In the genomic region with DNA sequence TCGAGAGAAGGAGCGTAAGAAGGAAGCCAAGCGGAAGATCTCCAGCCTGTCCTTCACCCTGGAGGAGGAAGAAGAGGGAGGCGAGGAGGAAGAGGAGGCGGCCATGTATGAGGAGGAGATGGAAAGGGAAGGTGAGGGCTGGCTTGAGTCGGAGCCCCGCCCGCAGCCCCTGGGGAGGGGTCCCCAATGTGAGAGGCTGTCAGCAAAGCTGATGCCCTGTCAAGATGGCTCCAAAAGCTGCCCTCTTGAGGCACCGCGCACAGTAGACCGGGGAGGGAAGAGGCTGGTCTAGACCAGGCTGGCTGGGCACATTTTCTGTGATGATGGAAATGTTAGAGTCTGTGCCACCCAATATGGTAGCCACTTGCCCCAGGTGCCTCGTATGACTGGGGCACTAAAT, we compare ENCODE assay signal across 23 cellular contexts. TPM values are rescaled to one million over a fixed set of nuclear protein-coding genes. Genes with fewer than 3 reads are reported as not detected.
DNase-seq lines count a peak whose midpoint lies in the region; ATAC-seq, FAIRE-seq and TF ChIP-seq lines count a peak whose summit lies in the region.
"Had no signal": no experiment of that assay in that cellular context is flagged by ENCODE, and none has a peak within 500 bp of the region (broad histone marks: within the 10 kb centered on the region; RNA-seq: fewer than 3 reads in every experiment).

No MANE protein-coding gene starts in this region.

- BruUV-seq in Caco-2 (replicated peaks; lab: Mats Ljungman, UMichigan) = no TSS peak

- peak; percentile 8 for DNase-seq in 8988T
- DNase-seq in Caco-2 = no peak
- no peak for DNase-seq in astrocyte (ENCODE audit: low read depth)
- no peak for DNase-seq in dedifferentiated amniotic fluid mesenchymal stem cell (ENCODE audit: extremely low spot score)
- DNase-seq: CD4-positive, alpha-beta memory T cell; GOT3; HCEC 1CT; NCI-H1105 treated with DMSO at 0.1 percent for 48 hours; NCI-H1694 treated with DMSO at 0.1 percent for 48 hours; NCI-H2081 treated with DMSO at 0.1 percent for 48 hours; NCI-H446; NCI-H526; OCI-M1 had no signal

- intact Hi-C loops in Caco-2 (cut with micrococcal nuclease; ENCODE audit: unreplicated experiment) = no loop called here

- H2AFZ ChIP-seq in astrocyte (ENCODE audit: low read depth, low read length) = no peak overlapping the region

- H3K27me3 Mint-ChIP-seq in Caco-2 (ENCODE audit: insufficient read depth, unreplicated experiment) (no peaks in the 10 kb centered on the region), astrocyte (ENCODE audit: low read depth, unreplicated experiment) (no peaks in the 10 kb centered on the region), nephron (ENCODE audit: low read depth) (no peaks in the 10 kb centered on the region)
- H3K27me3 Mint-ChIP-seq: CD4-positive, alpha-beta memory T cell had no signal

- FAIRE-seq in astrocyte (lab: Jason Lieb, UNC) = no peak
- FAIRE-seq: G401.6, GM12892, RCC 7860 had no signal

- H3K4me1 Mint-ChIP-seq in Caco-2 (ENCODE audit: low read depth, unreplicated experiment) (no peaks in the 10 kb centered on the region), astrocyte (ENCODE audit: low read depth, unreplicated experiment) (no peaks in the 10 kb centered on the region), nephron (no peaks in the 10 kb centered on the region)

- H3K36me3 ChIP-seq in Caco-2 (ENCODE audit: control insufficient read depth, insufficient read depth, low read length) (no peaks in the 10 kb centered on the region), astrocyte (ENCODE audit: insufficient read depth, low read length) (no peaks in the 10 kb centered on the region)

- ATAC-seq in GM21515 (IDR thresholded peaks at IDR 0.05; ENCODE audit: unreplicated experiment) (no peak), HG02571 (IDR thresholded peaks at IDR 0.05; ENCODE audit: unreplicated experiment) (no peak)
- ATAC-seq: Right ventricle myocardium inferior had no signal

- CTCF ChIA-PET in Caco-2 (lab: Charles Lee) = no interaction called here

- no peak for TF ChIP-seq CTCF in Caco-2 (IDR thresholded peaks at IDR 0.05; ENCODE audit: insufficient read depth in 1 of 2, low read depth in 1 of 2, low read length in 1 of 2, severe bottlenecking in 1 of 2, unreplicated experiment in 1 of 2)
- TF ChIP-seq CTCF in astrocyte (IDR thresholded peaks at IDR 0.05; ENCODE audit: insufficient read depth, low read depth, low read length) = no peak
- TF ChIP-seq CTCF in nephron (IDR thresholded peaks at IDR 0.05; ENCODE audit: unreplicated experiment in 3 of 3) = no peak

- H3K4me1 ChIP-seq in Caco-2 = no peaks in the 10 kb centered on the region
- peaks cover 17% of the 10 kb centered on the region for H3K4me1 ChIP-seq in astrocyte (ENCODE audit: insufficient read depth, low read length)

- H3K79me2 ChIP-seq in astrocyte (ENCODE audit: insufficient read depth, low read length) = peaks cover 34% of the 10 kb centered on the region

- no peak overlapping the region for H3K4me2 ChIP-seq in astrocyte (ENCODE audit: low read length)
- H3K4me2 ChIP-seq: BLaER1, KMS-11 had no signal

- H3K4me3 ChIP-seq in Caco-2 (ENCODE audit: low read depth, low read length) = no peak overlapping the region
- no peak overlapping the region for H3K4me3 ChIP-seq in astrocyte (ENCODE audit: insufficient read depth, low read depth, low read length)
- H3K4me3 ChIP-seq: BLaER1 had no signal

- H3K9me3 Mint-ChIP-seq in Caco-2 (ENCODE audit: unreplicated experiment) (no peaks in the 10 kb centered on the region), astrocyte (ENCODE audit: unreplicated experiment) (no peaks in the 10 kb centered on the region), nephron (peaks cover 13% of the 10 kb centered on the region)
- H3K9me3 Mint-ChIP-seq: CD4-positive, alpha-beta memory T cell had no signal

- no peak overlapping the region for H3K27ac ChIP-seq in astrocyte (ENCODE audit: low read depth, low read length)
- H3K27ac ChIP-seq: BLaER1, KMS-11 had no signal

- no peaks in the 10 kb centered on the region for H3K27me3 ChIP-seq in Caco-2 (replicated peaks; ENCODE audit: control insufficient read depth, insufficient read depth, low read length)
- H3K27me3 ChIP-seq in astrocyte (ENCODE audit: insufficient read depth, low read length) = no peaks in the 10 kb centered on the region

- H3K27ac Mint-ChIP-seq in Caco-2 (ENCODE audit: unreplicated experiment) (peak overlapping the region; percentile 32), astrocyte (ENCODE audit: unreplicated experiment) (no peak overlapping the region), nephron (no peak overlapping the region)

- H3K9me3 ChIP-seq in Caco-2 (no peaks in the 10 kb centered on the region), astrocyte (ENCODE audit: insufficient read depth, low read depth, low read length) (no peaks in the 10 kb centered on the region)

- H3K9ac ChIP-seq in astrocyte (ENCODE audit: low read length) = no peak overlapping the region
- H3K9ac ChIP-seq: BLaER1, KMS-11 had no signal

- H3K36me3 Mint-ChIP-seq in Caco-2 (ENCODE audit: insufficient read depth, unreplicated experiment) (peaks cover 27% of the 10 kb centered on the region), astrocyte (ENCODE audit: low read depth, unreplicated experiment) (peaks cover 1% of the 10 kb centered on the region), nephron (ENCODE audit: low read depth) (peaks cover 9% of the 10 kb centered on the region)

- H4K20me1 ChIP-seq in astrocyte (ENCODE audit: insufficient read depth, low read length) = peaks cover 23% of the 10 kb centered on the region

- POLR2A ChIA-PET in Caco-2 (lab: Charles Lee) = interaction anchor here (0.8 kb wide), 1 partner anchor 17 kb away, joined by 3 read pairs; no protein-coding TSS in a partner anchor

- peak overlapping the region; percentile 35 for H3K4me3 Mint-ChIP-seq in Caco-2 (ENCODE audit: unreplicated experiment)
- H3K4me3 Mint-ChIP-seq in astrocyte (ENCODE audit: unreplicated experiment) = peak overlapping the region; percentile 27
- H3K4me3 Mint-ChIP-seq in nephron = peak overlapping the region; percentile 49 to 66 (median 51)

RNA-seq across cellular contexts. Expression of a gene that starts 2.5 kb away (rescaled TPM):
- total RNA-seq in Caco-2 (2022) (75.9 and 82.3 TPM in 2 replicates), astrocyte (88.0 and 100.0 TPM in 2 replicates)

RNA-seq across cellular contexts. Expression of a gene that starts 9.5 kb away (rescaled TPM):
- total RNA-seq in Caco-2 (2022) = 68.7 and 69.5 TPM in 2 replicates
- 137 and 143 TPM in 2 replicates for total RNA-seq in astrocyte

RNA-seq across cellular contexts. Expression of a gene that starts 11.7 kb away (rescaled TPM):
- total RNA-seq in Caco-2 (2022) = 58.4 and 61.5 TPM in 2 replicates
- 117 and 149 TPM in 2 replicates for total RNA-seq in astrocyte
- total RNA-seq: SK-MEL-5 had no signal

RNA-seq across cellular contexts. Expression of a gene that starts 18.0 kb away (rescaled TPM):
- total RNA-seq in Caco-2 (2022) (107 and 112 TPM in 2 replicates), astrocyte (153 and 175 TPM in 2 replicates)

RNA-seq across cellular contexts. Expression of a gene that starts 32.7 kb away (rescaled TPM):
- total RNA-seq in Caco-2 (2022) (26.0 and 26.7 TPM in 2 replicates), astrocyte (20.0 and 20.1 TPM in 2 replicates)
